Comparison of ENCODE assay signal across 2 cellular contexts in genomic region chr7:158702944-158703343, GRCh38.
TF ChIP-seq lines count a peak whose summit lies in the region.

No MANE protein-coding gene starts in this region.

TF ChIP-seq in HepG2, 621 proteins besides CTCF, POLR2A, EP300 and RAD21:
- TF ChIP-seq RBM22 (optimal IDR thresholded peaks at IDR 0.05; ENCODE audit: low read length) = no peak
- TF ChIP-seq SRF (IDR thresholded peaks at IDR 0.05; ENCODE audit: low read depth, low read length) = no peak
- TF ChIP-seq NFE2L2 (IDR thresholded peaks at IDR 0.05; ENCODE audit: low read length) = peak; percentile 68

TF ChIP-seq in H1, 55 proteins besides CTCF, POLR2A, EP300 and RAD21:
- TF ChIP-seq ZNF274 (IDR thresholded peaks at IDR 0.05; ENCODE audit: borderline replicate concordance, extremely low read depth, low read length) (no peak), SIN3A (conservative IDR thresholded peaks at IDR 0.05 in 1 of 2, IDR thresholded peaks at IDR 0.05 in 1 of 2; ENCODE audit: low read depth in 1 of 2, low read length in 2 of 2) (no peak), POLR2AphosphoS5 (IDR thresholded peaks at IDR 0.05; ENCODE audit: low read depth, low read length) (no peak), TEAD4 (IDR thresholded peaks at IDR 0.05; ENCODE audit: low read depth, low read length) (no peak), ASH2L (IDR thresholded peaks at IDR 0.05; ENCODE audit: low read length) (no peak), CHD7 (IDR thresholded peaks at IDR 0.05; ENCODE audit: insufficient replicate concordance, low read length) (no peak), CHD2 (IDR thresholded peaks at IDR 0.05; ENCODE audit: low read length) (no peak)
- TF ChIP-seq, protein P1, sequence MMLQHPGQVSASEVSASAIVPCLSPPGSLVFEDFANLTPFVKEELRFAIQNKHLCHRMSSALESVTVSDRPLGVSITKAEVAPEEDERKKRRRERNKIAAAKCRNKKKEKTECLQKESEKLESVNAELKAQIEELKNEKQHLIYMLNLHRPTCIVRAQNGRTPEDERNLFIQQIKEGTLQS (IDR thresholded peaks at IDR 0.05; ENCODE audit: insufficient read depth, low read depth, low read length) = no peak
TF ChIP-seq in H1: peak in this region for 0.
